ENCODE assay signal across 1 cellular context in the genomic region with DNA sequence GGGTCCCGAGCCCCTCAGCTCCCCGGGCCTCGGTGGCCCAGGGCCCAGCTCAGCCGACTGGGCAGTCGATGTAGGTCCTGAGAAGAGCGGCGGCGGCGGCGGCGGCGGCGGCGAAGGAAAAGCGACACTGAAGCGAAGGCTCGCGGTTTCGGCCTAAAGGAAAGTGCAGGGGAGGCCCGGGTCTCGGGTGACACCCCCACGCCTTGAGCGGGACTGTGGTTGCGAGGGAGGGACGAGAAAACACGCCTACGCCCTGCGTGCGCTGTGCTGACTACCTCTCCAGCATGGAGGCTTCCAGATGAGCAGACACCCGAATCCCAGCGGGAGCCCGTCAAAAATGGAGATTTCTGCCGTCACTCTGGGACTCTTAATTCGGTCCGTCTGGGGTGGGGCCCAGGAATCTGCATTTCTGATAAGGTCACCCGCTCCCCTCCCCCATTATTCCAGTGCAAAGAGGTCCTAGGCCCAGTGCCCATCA.
TF ChIP-seq lines count a peak whose summit lies in the region.

No MANE protein-coding gene starts in this region.

TF ChIP-seq in GM23338, 12 proteins besides CTCF, POLR2A, EP300 and RAD21 (continued from another document):
- TF ChIP-seq, protein P1, sequence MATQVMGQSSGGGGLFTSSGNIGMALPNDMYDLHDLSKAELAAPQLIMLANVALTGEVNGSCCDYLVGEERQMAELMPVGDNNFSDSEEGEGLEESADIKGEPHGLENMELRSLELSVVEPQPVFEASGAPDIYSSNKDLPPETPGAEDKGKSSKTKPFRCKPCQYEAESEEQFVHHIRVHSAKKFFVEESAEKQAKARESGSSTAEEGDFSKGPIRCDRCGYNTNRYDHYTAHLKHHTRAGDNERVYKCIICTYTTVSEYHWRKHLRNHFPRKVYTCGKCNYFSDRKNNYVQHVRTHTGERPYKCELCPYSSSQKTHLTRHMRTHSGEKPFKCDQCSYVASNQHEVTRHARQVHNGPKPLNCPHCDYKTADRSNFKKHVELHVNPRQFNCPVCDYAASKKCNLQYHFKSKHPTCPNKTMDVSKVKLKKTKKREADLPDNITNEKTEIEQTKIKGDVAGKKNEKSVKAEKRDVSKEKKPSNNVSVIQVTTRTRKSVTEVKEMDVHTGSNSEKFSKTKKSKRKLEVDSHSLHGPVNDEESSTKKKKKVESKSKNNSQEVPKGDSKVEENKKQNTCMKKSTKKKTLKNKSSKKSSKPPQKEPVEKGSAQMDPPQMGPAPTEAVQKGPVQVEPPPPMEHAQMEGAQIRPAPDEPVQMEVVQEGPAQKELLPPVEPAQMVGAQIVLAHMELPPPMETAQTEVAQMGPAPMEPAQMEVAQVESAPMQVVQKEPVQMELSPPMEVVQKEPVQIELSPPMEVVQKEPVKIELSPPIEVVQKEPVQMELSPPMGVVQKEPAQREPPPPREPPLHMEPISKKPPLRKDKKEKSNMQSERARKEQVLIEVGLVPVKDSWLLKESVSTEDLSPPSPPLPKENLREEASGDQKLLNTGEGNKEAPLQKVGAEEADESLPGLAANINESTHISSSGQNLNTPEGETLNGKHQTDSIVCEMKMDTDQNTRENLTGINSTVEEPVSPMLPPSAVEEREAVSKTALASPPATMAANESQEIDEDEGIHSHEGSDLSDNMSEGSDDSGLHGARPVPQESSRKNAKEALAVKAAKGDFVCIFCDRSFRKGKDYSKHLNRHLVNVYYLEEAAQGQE (IDR thresholded peaks at IDR 0.05; ENCODE audit: unreplicated experiment), result no peak
- TF ChIP-seq CREB1 (CRISPR knock-in tag; IDR thresholded peaks at IDR 0.05; ENCODE audit: low read depth) (no peak), ZNF114 (CRISPR knock-in tag; IDR thresholded peaks at IDR 0.05) (no peak), EZH2 (IDR thresholded peaks at IDR 0.05; ENCODE audit: low read depth, unreplicated experiment) (no peak), STAT1 (IDR thresholded peaks at IDR 0.05; ENCODE audit: unreplicated experiment) (no peak)
TF ChIP-seq in GM23338: peak in this region for 1.
